8 cellular contexts compared by ENCODE assay signal in genomic region chr1:228416217-228416971, GRCh38. TPM values are rescaled to one million over a fixed set of nuclear protein-coding genes. Genes with fewer than 3 reads are reported as not detected.
DNase-seq lines count a peak whose midpoint lies in the region; ATAC-seq and TF ChIP-seq lines count a peak whose summit lies in the region.

A gene with protein sequence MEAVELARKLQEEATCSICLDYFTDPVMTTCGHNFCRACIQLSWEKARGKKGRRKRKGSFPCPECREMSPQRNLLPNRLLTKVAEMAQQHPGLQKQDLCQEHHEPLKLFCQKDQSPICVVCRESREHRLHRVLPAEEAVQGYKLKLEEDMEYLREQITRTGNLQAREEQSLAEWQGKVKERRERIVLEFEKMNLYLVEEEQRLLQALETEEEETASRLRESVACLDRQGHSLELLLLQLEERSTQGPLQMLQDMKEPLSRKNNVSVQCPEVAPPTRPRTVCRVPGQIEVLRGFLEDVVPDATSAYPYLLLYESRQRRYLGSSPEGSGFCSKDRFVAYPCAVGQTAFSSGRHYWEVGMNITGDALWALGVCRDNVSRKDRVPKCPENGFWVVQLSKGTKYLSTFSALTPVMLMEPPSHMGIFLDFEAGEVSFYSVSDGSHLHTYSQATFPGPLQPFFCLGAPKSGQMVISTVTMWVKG (minus strand): TSS chr1:228416861. CDS start chr1:228415072, 1,789 bp downstream.

- H3K27ac ChIP-seq in ascending aorta (no peak within 1 kb of the TSS), iPS DF 6.9 (ENCODE audit: low read length) (no peak within 1 kb of the TSS), spleen (peak within 1 kb of the TSS in 5 of 8 donors; percentile 31 to 64 (median 54))

- peak; percentile 50 for DNase-seq in Daoy (ENCODE audit: low read depth)
- DNase-seq in NCI-H2227 treated with DMSO at 0.1 percent for 48 hours (lab: John Stamatoyannopoulos, UW): peak; percentile 12
- no peak for DNase-seq in ascending aorta (ENCODE audit: low spot score in 2 of 2)
- peak; percentile 43 for DNase-seq in iPS DF 6.9 (ENCODE audit: low read depth, low spot score)
- DNase-seq in spleen: peak; percentile 82
- DNase-seq in Ammon's horn (ENCODE audit: low spot score): no peak
- no peak for DNase-seq in RKO (ENCODE audit: low spot score)

- TF ChIP-seq CTCF in ascending aorta (IDR thresholded peaks at IDR 0.05) (peak in 1 of 3 experiments; percentile 12), spleen (IDR thresholded peaks at IDR 0.05 in 8 of 11, conservative IDR thresholded peaks at IDR 0.05 in 3 of 11) (peak in 8 of 11 experiments; percentile 17 to 60 (median 42))

- peak within 1 kb of the TSS; percentile 44 to 59 for H3K4me3 ChIP-seq in ascending aorta
- peak within 1 kb of the TSS; percentile 33; the same call in 1 of the 2 replicates for H3K4me3 ChIP-seq in iPS DF 6.9 (ENCODE audit: low read length)
- H3K4me3 ChIP-seq in spleen: peak within 1 kb of the TSS; percentile 0 to 70 (median 38)

- H3K36me3 ChIP-seq in ascending aorta (no peaks in the 10 kb centered on the region), iPS DF 6.9 (ENCODE audit: control insufficient read depth, insufficient read depth, low read length) (no peaks in the 10 kb centered on the region), spleen (peaks cover 0 to 11% (median 0%) of the 10 kb centered on the region in 6 donors)

- intact Hi-C loops in ascending aorta (cut with DNase I) (no loop called here), spleen (cut with DNase I; ENCODE audit: low total_unique reads) (no loop called here)

- H3K9me3 ChIP-seq in ascending aorta (no peaks in the 10 kb centered on the region), iPS DF 6.9 (ENCODE audit: control insufficient read depth, insufficient read depth, low read length) (no peaks in the 10 kb centered on the region), spleen (no peaks in the 10 kb centered on the region)

- WGBS in iPS DF 6.9 (ENCODE audit: insufficient coverage, insufficient read length): no CpG with 5 or more reads among the region's 59 CpGs
- WGBS in spleen, 5 donors: 1 to 2% (median 1%) methylated on average over 24 to 59 of the region's 59 CpGs

- H3K27me3 ChIP-seq in ascending aorta (peaks cover 19% of the 10 kb centered on the region), iPS DF 6.9 (ENCODE audit: control insufficient read depth, insufficient read depth, low read length) (peaks cover 16% of the 10 kb centered on the region; the same call in 1 of the 2 replicates), spleen (replicated peaks in 1 of 7) (peaks cover 0 to 46% (median 17%) of the 10 kb centered on the region in 7 donors)

- TF ChIP-seq POLR2A in spleen (IDR thresholded peaks at IDR 0.05): no peak

- peaks cover 6 to 10% of the 10 kb centered on the region in 2 donors for H3K4me1 ChIP-seq in ascending aorta
- H3K4me1 ChIP-seq in iPS DF 6.9 (ENCODE audit: control insufficient read depth, insufficient read depth, low read length): peaks cover 4% of the 10 kb centered on the region
- peaks cover 0 to 32% (median 18%) of the 10 kb centered on the region in 6 donors for H3K4me1 ChIP-seq in spleen

- no peak for ATAC-seq in GM21423 (IDR thresholded peaks at IDR 0.05; ENCODE audit: unreplicated experiment)

RNA-seq across cellular contexts. Expression of the gene that starts here (rescaled TPM):
- total RNA-seq in Daoy (2014; rRNA removed; shearing (Covaris generic)): not detected in 2 replicates
- total RNA-seq in ascending aorta (not detected), spleen (1 to 10 TPM; 3.5 to 7.1 (median 5.4) TPM)
- 1 to 10 TPM in 1 of 3 donors, under 1 TPM in 2; 0.36 to 4.0 (median 0.96) TPM for polyA plus RNA-seq in spleen

Comparison
In these comparisons a context has a peak if more than half of its experiments do, and no peak if none do; other contexts are left out.
1. Peak in DNase-seq in Daoy; RNA of the gene not detected or under 1 TPM.
2. DNase-seq: peak in NCI-H2227 treated with DMSO at 0.1 percent for 48 hours (single experiment), iPS DF 6.9 (single experiment) and spleen (single experiment); none in ascending aorta (0 of 2), Ammon's horn (single experiment) and RKO (single experiment).
3. H3K27ac ChIP-seq: peak in spleen (5 of 8); none in ascending aorta (0 of 2) and iPS DF 6.9 (single experiment).
4. Peak in every context shown above with its lines, with median percentiles within 50 percentile points of each other: H3K4me3 ChIP-seq.